ENCODE assay signal across 9 cellular contexts in genomic region chr17:40065041-40065770, GRCh38.
DNase-seq lines count a peak whose midpoint lies in the region; ATAC-seq lines count a peak whose summit lies in the region.
"Had no signal": no experiment of that assay in that cellular context is flagged by ENCODE, and none has a peak within 500 bp of the region (broad histone marks: within the 10 kb centered on the region; RNA-seq: fewer than 3 reads in every experiment).

No MANE protein-coding gene starts in this region.

- H3K27me3 ChIP-seq in layer of hippocampus (ENCODE audit: control insufficient read depth, insufficient read depth, low read length), result no peaks in the 10 kb centered on the region

- ATAC-seq in HG03378 (IDR thresholded peaks at IDR 0.05; ENCODE audit: unreplicated experiment), result no peak

- H3K27ac ChIP-seq in layer of hippocampus (ENCODE audit: low read depth, low read length), result peak overlapping the region; percentile 100
- H3K27ac ChIP-seq in substantia nigra (ENCODE audit: low read depth, low read length, poor library complexity, severe bottlenecking), result peak overlapping the region; percentile 100
- H3K27ac ChIP-seq: 22Rv1 had no signal

- DNase-seq in NCI-H1694 treated with DMSO at 0.1 percent for 48 hours (lab: John Stamatoyannopoulos, UW) (peak; percentile 15), NCI-H1694 (lab: John Stamatoyannopoulos, UW) (no peak), astrocyte of the hippocampus (ENCODE audit: low read depth, low spot score) (peak; percentile 63), substantia nigra (lab: John Stamatoyannopoulos, UW) (peak in 9 of 49 donors; percentile 16 to 69 (median 48)), AML-193 (lab: John Stamatoyannopoulos, UW) (no peak), foreskin melanocyte (no peak)

Comparison
In these comparisons a context has a peak if more than half of its experiments do, and no peak if none do; other contexts are left out.
1. DNase-seq: peak in NCI-H1694 treated with DMSO at 0.1 percent for 48 hours (single experiment) and astrocyte of the hippocampus (single experiment); none in NCI-H1694 (single experiment), AML-193 (0 of 2) and foreskin melanocyte (single experiment).